In genomic region chr17:17892731-17893130, GRCh38 we compare ENCODE assay signal across 22 cellular contexts. TPM values are rescaled to one million over a fixed set of nuclear protein-coding genes. Genes with fewer than 3 reads are reported as not detected.
A peak's percentile ranks its signal among the peaks of the same experiment; 100 is the strongest.
DNase-seq lines count a peak whose midpoint lies in the region; ATAC-seq and TF ChIP-seq lines count a peak whose summit lies in the region.
"Had no signal": no experiment of that assay in that cellular context is flagged by ENCODE, and none has a peak within 500 bp of the region (broad histone marks: within the 10 kb centered on the region; RNA-seq: fewer than 3 reads in every experiment).

No MANE protein-coding gene starts in this region.

- H3K27ac Mint-ChIP-seq in naive thymus-derived CD8-positive, alpha-beta T cell: peak overlapping the region in 1 of 10 donors; percentile 44
- H3K27ac Mint-ChIP-seq: CD4-positive, alpha-beta T cell; GM23338 had no signal

- H3K79me2 ChIP-seq in osteoblast (ENCODE audit: insufficient read depth, low read length): no peaks in the 10 kb centered on the region

- no peak for ATAC-seq in naive thymus-derived CD8-positive, alpha-beta T cell
- ATAC-seq: GM12878, GM23338, SK-N-SH treated with all-trans-retinoic acid at 6 μM for 48 hours had no signal

- H4K20me1 ChIP-seq in osteoblast (ENCODE audit: insufficient read depth, low read length): peaks cover 7% of the 10 kb centered on the region

- no peaks in the 10 kb centered on the region for H3K27me3 Mint-ChIP-seq in naive thymus-derived CD8-positive, alpha-beta T cell
- H3K27me3 Mint-ChIP-seq: CD4-positive, alpha-beta T cell; IgD-negative memory B cell had no signal

- POLR2A ChIA-PET in naive thymus-derived CD8-positive, alpha-beta T cell (lab: Charles Lee): no interaction called here

- H3K27ac ChIP-seq in osteoblast (ENCODE audit: low read depth, low read length): no peak overlapping the region

- H2AFZ ChIP-seq in osteoblast (ENCODE audit: low read length): no peak overlapping the region
- H2AFZ ChIP-seq: GM23338 had no signal

- peaks cover 11 to 28% (median 21%) of the 10 kb centered on the region in 4 donors for H3K4me1 Mint-ChIP-seq in naive thymus-derived CD8-positive, alpha-beta T cell

- peaks cover 45% of the 10 kb centered on the region for H3K36me3 ChIP-seq in osteoblast (ENCODE audit: insufficient read depth, low read length)
- H3K36me3 ChIP-seq: BE2C had no signal

- no peak overlapping the region for H3K4me2 ChIP-seq in osteoblast (ENCODE audit: insufficient read depth, low read length)
- H3K4me2 ChIP-seq: GM23338 had no signal

- H3K4me3 Mint-ChIP-seq in naive thymus-derived CD8-positive, alpha-beta T cell: peak overlapping the region in 1 of 10 donors; percentile 51
- H3K4me3 Mint-ChIP-seq: CD4-positive, alpha-beta T cell; GM23338; IgD-negative memory B cell had no signal

- H3K36me3 Mint-ChIP-seq in naive thymus-derived CD8-positive, alpha-beta T cell: peaks cover 0 to 64% (median 20%) of the 10 kb centered on the region in 3 donors

- no peaks in the 10 kb centered on the region for H3K9me3 Mint-ChIP-seq in naive thymus-derived CD8-positive, alpha-beta T cell
- H3K9me3 Mint-ChIP-seq: CD4-positive, alpha-beta T cell; GM23338; IgD-negative memory B cell had no signal

- H3K27me3 ChIP-seq in osteoblast (ENCODE audit: insufficient read depth, low read length): no peaks in the 10 kb centered on the region
- H3K27me3 ChIP-seq: BE2C had no signal

- in situ Hi-C loops in G401 (cut with HindIII; ENCODE audit: low sequenced_read_pairs): loop anchor here (25.0 kb wide), 1 partner anchor 145 kb away; the partner anchor contains the start of genes ATPAF2 and GID4

- TF ChIP-seq CTCF in osteoblast (IDR thresholded peaks at IDR 0.05; ENCODE audit: extremely low read depth, low read depth, low read length): no peak

- peaks cover 13% of the 10 kb centered on the region for H3K4me1 ChIP-seq in osteoblast (ENCODE audit: insufficient read depth, low read length)

- H3K9me3 ChIP-seq in osteoblast (ENCODE audit: low read depth, low read length): no peaks in the 10 kb centered on the region
- H3K9me3 ChIP-seq: BE2C had no signal

- H3K4me3 ChIP-seq in osteoblast (ENCODE audit: insufficient read depth, low read length): no peak overlapping the region
- H3K4me3 ChIP-seq: GM12878, GM23338 had no signal

- DNase-seq in G401 (ENCODE audit: low spot score): peak; percentile 39
- peak; percentile 69 for DNase-seq in RPMI7951 (ENCODE audit: low read depth)
- DNase-seq in dermis blood vessel endothelial cell: peak; percentile 37
- peak; percentile 37 for DNase-seq in osteoblast (ENCODE audit: insufficient read length, low spot score, missing footprints)
- DNase-seq in naive thymus-derived CD8-positive, alpha-beta T cell: no peak
- no peak for DNase-seq in ecto neural progenitor cell (ENCODE audit: low spot score)
- no peak for DNase-seq in EL
- DNase-seq: BE2C; CD4-positive, alpha-beta T cell; COR-L47; DMS79; HCEC 1CT; Karpas-422; NCI-H1694 treated with DMSO at 0.1 percent for 48 hours; NCI-H2081 treated with DMSO at 0.1 percent for 48 hours; NCI-H2171 treated with DMSO at 0.1 percent for 48 hours; NCI-H446; NCI-H526 treated with DMSO at 0.1 percent for 48 hours had no signal

RNA-seq across cellular contexts. Expression of gene SREBF1, which starts 55.9 kb away (rescaled TPM):
- 116 and 155 TPM in 2 replicates for total RNA-seq in G401 (2014; rRNA removed; shearing (Covaris generic))
- total RNA-seq in RPMI7951 (2014; rRNA removed; shearing (Covaris generic)): 24.3 and 25.7 TPM in 2 replicates
- total RNA-seq in dermis blood vessel endothelial cell (28.8 and 71.5 TPM in 2 replicates), osteoblast (115 and 133 TPM in 2 replicates)
- 10 to 100 TPM; 40.6 to 43.8 TPM for total RNA-seq in naive thymus-derived CD8-positive, alpha-beta T cell
- 10 to 100 TPM; 16.3 to 57.0 (median 44.8) TPM for polyA plus RNA-seq in naive thymus-derived CD8-positive, alpha-beta T cell

Comparison
In these comparisons a context has a peak if more than half of its experiments do, and no peak if none do; other contexts are left out.
1. DNase-seq: peak in G401 (single experiment), RPMI7951 (single experiment), dermis blood vessel endothelial cell (single experiment) and osteoblast (single experiment); none in naive thymus-derived CD8-positive, alpha-beta T cell (0 of 10), ecto neural progenitor cell (single experiment) and EL (single experiment).